Comparison of ENCODE assay signal across 8 cellular contexts in genomic region chr17:40086150-40087044, GRCh38. TPM values are rescaled to one million over a fixed set of nuclear protein-coding genes. Genes with fewer than 3 reads are reported as not detected.
A peak's percentile ranks its signal among the peaks of the same experiment; 100 is the strongest.
DNase-seq lines count a peak whose midpoint lies in the region; ATAC-seq, FAIRE-seq and TF ChIP-seq lines count a peak whose summit lies in the region.

No MANE protein-coding gene starts in this region.

- no peak for TF ChIP-seq EP300 in K562 (IDR thresholded peaks at IDR 0.05; ENCODE audit: low read length)

- TF ChIP-seq CTCF in AG09319 (IDR thresholded peaks at IDR 0.05; ENCODE audit: low read depth, low read length) (peak; percentile 75), K562 (IDR thresholded peaks at IDR 0.05 in 2 of 3, conservative IDR thresholded peaks at IDR 0.05 in 1 of 3; ENCODE audit: insufficient read depth in 2 of 3, low read depth in 1 of 3, low read length in 3 of 3) (peak; percentile 77 to 90 (median 85))

- no peak overlapping the region for H3K4me2 ChIP-seq in K562 (ENCODE audit: insufficient read depth, low read length)

- peak; percentile 72 to 85 for TF ChIP-seq RAD21 in K562 (CRISPR knock-in tag; conservative IDR thresholded peaks at IDR 0.05 in 1 of 2, IDR thresholded peaks at IDR 0.05 in 1 of 2)

- H3K9me3 ChIP-seq in SJCRH30 (replicated peaks) = no peaks in the 10 kb centered on the region
- no peaks in the 10 kb centered on the region for H3K9me3 ChIP-seq in K562 (replicated peaks; ENCODE audit: control insufficient read depth, insufficient read depth, low read depth, low read length)

- CTCF ChIA-PET in K562 (lab: Yijun Ruan, JAX; ENCODE audit: low intra/inter-chr PET ratio) = interaction anchor here (1.2 kb wide), 1 partner anchor 73 kb away, joined by 6 read pairs; no protein-coding TSS in a partner anchor

- TF ChIP-seq POLR2A in K562 (conservative IDR thresholded peaks at IDR 0.05) = no peak

- H3K27me3 ChIP-seq in SJCRH30 = no peaks in the 10 kb centered on the region
- H3K27me3 ChIP-seq in K562 (ENCODE audit: control insufficient read depth in 2 of 2, insufficient read depth in 2 of 2, low read length in 2 of 2) = no peaks in the 10 kb centered on the region

- H3K36me3 ChIP-seq in SJCRH30 (no peaks in the 10 kb centered on the region), K562 (ENCODE audit: control insufficient read depth, insufficient read depth, low read length) (peaks cover 61% of the 10 kb centered on the region)

- no peaks in the 10 kb centered on the region for H3K79me2 ChIP-seq in K562 (ENCODE audit: control insufficient read depth, insufficient read depth, low read length)

- BruUV-seq in K562 (replicated peaks; lab: Mats Ljungman, UMichigan) = no TSS peak

- H3K4me3 ChIP-seq in SJCRH30 = no peak overlapping the region
- H3K4me3 ChIP-seq in K562 = no peak overlapping the region

- FAIRE-seq in GM19239 (lab: Jason Lieb, UNC) = no peak
- FAIRE-seq in K562 (lab: Jason Lieb, UNC) = peak; percentile 78

- intact Hi-C loops in K562 (cut with micrococcal nuclease) (loop anchor here (1.0 kb wide), 1 partner anchor 73 kb away; no protein-coding TSS in a partner anchor), left colon (cut with DNase I, micrococcal nuclease) (no loop called here)

- H3K4me1 ChIP-seq in SJCRH30 (no peaks in the 10 kb centered on the region), K562 (replicated peaks in 1 of 2; ENCODE audit: control insufficient read depth in 2 of 2, insufficient read depth in 2 of 2, low read length in 2 of 2) (peaks cover 0 to 17% of the 10 kb centered on the region in 2 experiments; a peak in 2 of 5 replicates)

- POLR2A ChIA-PET in K562 (lab: Yijun Ruan, JAX) = interaction anchor here (0.7 to 1.4 kb wide), 5 partner anchors 12 to 54 kb away, joined by 3 to 8 read pairs (median 3); no protein-coding TSS in a partner anchor

- DNase-seq in AG09319 (ENCODE audit: extremely low read depth, low read depth) = no peak
- DNase-seq in GM19239 (ENCODE audit: insufficient read length, low spot score) = peak; percentile 75
- DNase-seq in SJCRH30 = peak; percentile 59 to 70
- DNase-seq in K562 (ENCODE audit: extremely low read depth in 1 of 4, low spot score in 3 of 4) = peak; percentile 77 to 89 (median 84)
- DNase-seq in left colon = peak; percentile 42 to 72
- DNase-seq in superior temporal gyrus (ENCODE audit: extremely low spot score) = peak; percentile 60
- no peak for DNase-seq in pons (ENCODE audit: low spot score)

- no peak overlapping the region for H3K9ac ChIP-seq in K562 (ENCODE audit: insufficient read depth in 1 of 2, low read depth in 2 of 2, low read length in 2 of 2)

- no peaks in the 10 kb centered on the region for H3K9me1 ChIP-seq in K562 (ENCODE audit: control insufficient read depth, insufficient read depth, low read length)

- no peaks in the 10 kb centered on the region for H4K20me1 ChIP-seq in K562 (replicated peaks; ENCODE audit: control insufficient read depth, insufficient read depth, low read length)

- in situ Hi-C loops in K562 (cut with MboI) = no loop called here

- WGBS in K562 (ENCODE audit: insufficient coverage, low coverage, missing lambda C conversion rate) = 62% methylated on average over 13 of the region's 17 CpGs

- H3K27ac ChIP-seq in SJCRH30 (no peak overlapping the region), K562 (ENCODE audit: extremely low read depth, low read depth, low read length) (no peak overlapping the region; the same call in 2 of the 3 replicates)

- H2AFZ ChIP-seq in K562 (ENCODE audit: low read depth, low read length) = no peak overlapping the region

- ATAC-seq in K562 = peak; percentile 94
- peak; percentile 57 for ATAC-seq in left colon
- ATAC-seq in HG02852 (IDR thresholded peaks at IDR 0.05; ENCODE audit: unreplicated experiment) = no peak

RNA-seq across cellular contexts. Expression of gene NR1D1, which starts 14.0 kb away (rescaled TPM):
- total RNA-seq in SJCRH30 (2014; rRNA removed; shearing (Covaris generic)) = 1.0 and 1.4 TPM in 2 replicates
- 2.3 and 7.8 TPM in 2 replicates for total RNA-seq in K562 (2011; cell fraction: chromatin; rRNA removed; ENCODE audit: low replicate concordance)
- 3.6 and 4.0 TPM in 2 replicates for total RNA-seq in K562 (2011; cell fraction: nucleolus; rRNA removed)
- total RNA-seq in K562 (2011; cell fraction: nucleoplasm; rRNA removed) = 3.1 and 3.2 TPM in 2 replicates
- total RNA-seq in K562 (2014; rRNA removed) = 0.78 and 1.00 TPM in 2 replicates
- total RNA-seq in K562 (2014; rRNA removed; fragmentation: Illumina TruSeq; extraction: Trizol) = 0.32 and 0.47 TPM in 2 replicates
- 0.65 and 1.2 TPM in 2 replicates for total RNA-seq in K562 (2015; rRNA removed; fragmentation: Illumina TruSeq; extraction: Trizol)
- total RNA-seq in K562 (2021) = 6.6 and 7.7 TPM in 2 replicates
- 0.25 and 0.41 TPM in 2 replicates for polyA plus RNA-seq in K562 (2011; rRNA removed)
- polyA plus RNA-seq in K562 (2011; cell fraction: cytosol; rRNA removed) = 0.21 and 0.89 TPM in 2 replicates
- polyA plus RNA-seq in K562 (2011; cell fraction: nucleus; rRNA removed) = 1.3 and 5.0 TPM in 2 replicates
- polyA plus RNA-seq in K562 (2012) = 5.3 and 5.4 TPM in 2 replicates
- polyA plus RNA-seq in K562 (2014; fragmentation: Illumina TruSeq; extraction: Trizol) = 4.7 and 6.9 TPM in 2 replicates
- polyA plus RNA-seq in K562 (2014; fragmentation: Nextera tagmentation; extraction: Ambion mirVana) = under 1 TPM; 0.27 TPM
- 1.4 and 2.0 TPM in 2 replicates for polyA plus RNA-seq in K562 (2014; rRNA removed)
- 0.42 and 0.63 TPM in 2 replicates for polyA minus RNA-seq in K562 (2011; rRNA and poly(A)+ RNA removed)
- polyA minus RNA-seq in K562 (2011; cell fraction: cytosol; rRNA and poly(A)+ RNA removed) = 0.46 and 3.3 TPM in 2 replicates
- polyA minus RNA-seq in K562 (2011; cell fraction: nucleus; rRNA and poly(A)+ RNA removed) = 2.2 and 2.6 TPM in 2 replicates
- 10 to 100 TPM; 16.9 to 19.8 TPM for total RNA-seq in left colon

RNA-seq across cellular contexts. Expression of gene THRA, which starts 23.6 kb away (rescaled TPM):
- total RNA-seq in SJCRH30 (2014; rRNA removed; shearing (Covaris generic)) = 13.3 and 14.4 TPM in 2 replicates
- 10.8 and 15.6 TPM in 2 replicates for total RNA-seq in K562 (2011; cell fraction: chromatin; rRNA removed; ENCODE audit: low replicate concordance)
- 7.5 and 8.0 TPM in 2 replicates for total RNA-seq in K562 (2011; cell fraction: nucleolus; rRNA removed)
- total RNA-seq in K562 (2011; cell fraction: nucleoplasm; rRNA removed) = 10.3 and 15.7 TPM in 2 replicates
- total RNA-seq in K562 (2014; rRNA removed) = 13.8 and 18.9 TPM in 2 replicates
- 7.5 and 9.1 TPM in 2 replicates for total RNA-seq in K562 (2014; rRNA removed; fragmentation: Illumina TruSeq; extraction: Trizol)
- 12.2 and 13.2 TPM in 2 replicates for total RNA-seq in K562 (2015; rRNA removed; fragmentation: Illumina TruSeq; extraction: Trizol)
- 22.7 and 23.4 TPM in 2 replicates for total RNA-seq in K562 (2021)
- 8.3 and 9.3 TPM in 2 replicates for polyA plus RNA-seq in K562 (2011; rRNA removed)
- 7.8 and 12.5 TPM in 2 replicates for polyA plus RNA-seq in K562 (2011; cell fraction: cytosol; rRNA removed)
- polyA plus RNA-seq in K562 (2011; cell fraction: nucleus; rRNA removed) = 7.3 and 15.8 TPM in 2 replicates
- 20.0 TPM in 2 replicates for polyA plus RNA-seq in K562 (2012)
- polyA plus RNA-seq in K562 (2014; fragmentation: Illumina TruSeq; extraction: Trizol) = 19.7 and 21.6 TPM in 2 replicates
- under 1 TPM; 0.34 to 0.50 TPM for polyA plus RNA-seq in K562 (2014; fragmentation: Nextera tagmentation; extraction: Ambion mirVana)
- 12.7 and 13.8 TPM in 2 replicates for polyA plus RNA-seq in K562 (2014; rRNA removed)
- polyA minus RNA-seq in K562 (2011; rRNA and poly(A)+ RNA removed) = 5.8 and 9.7 TPM in 2 replicates
- 6.3 and 7.9 TPM in 2 replicates for polyA minus RNA-seq in K562 (2011; cell fraction: cytosol; rRNA and poly(A)+ RNA removed)
- 2.3 and 2.6 TPM in 2 replicates for polyA minus RNA-seq in K562 (2011; cell fraction: nucleus; rRNA and poly(A)+ RNA removed)
- total RNA-seq in left colon = 10 to 100 TPM; 48.4 to 56.3 TPM

RNA-seq across cellular contexts. Expression of gene MED24, which starts 32.2 kb away (rescaled TPM):
- total RNA-seq in SJCRH30 (2014; rRNA removed; shearing (Covaris generic)) = 41.8 and 55.0 TPM in 2 replicates
- total RNA-seq in K562 (2011; cell fraction: chromatin; rRNA removed; ENCODE audit: low replicate concordance) = 361 and 745 TPM in 2 replicates
- total RNA-seq in K562 (2011; cell fraction: nucleolus; rRNA removed) = 434 and 442 TPM in 2 replicates
- total RNA-seq in K562 (2011; cell fraction: nucleoplasm; rRNA removed) = 293 and 327 TPM in 2 replicates
- total RNA-seq in K562 (2014; rRNA removed) = 40.0 and 50.2 TPM in 2 replicates
- total RNA-seq in K562 (2014; rRNA removed; fragmentation: Illumina TruSeq; extraction: Trizol) = 40.3 and 48.9 TPM in 2 replicates
- total RNA-seq in K562 (2015; rRNA removed; fragmentation: Illumina TruSeq; extraction: Trizol) = 48.2 and 53.5 TPM in 2 replicates
- total RNA-seq in K562 (2021) = 102 and 108 TPM in 2 replicates
- 76.3 and 110 TPM in 2 replicates for polyA plus RNA-seq in K562 (2011; rRNA removed)
- polyA plus RNA-seq in K562 (2011; cell fraction: cytosol; rRNA removed) = 70.1 and 113 TPM in 2 replicates
- 331 and 574 TPM in 2 replicates for polyA plus RNA-seq in K562 (2011; cell fraction: nucleus; rRNA removed)
- 97.7 and 114 TPM in 2 replicates for polyA plus RNA-seq in K562 (2012)
- polyA plus RNA-seq in K562 (2014; fragmentation: Illumina TruSeq; extraction: Trizol) = 117 and 129 TPM in 2 replicates
- polyA plus RNA-seq in K562 (2014; fragmentation: Nextera tagmentation; extraction: Ambion mirVana) = 1 to 10 TPM; 5.9 to 8.3 TPM
- 73.3 and 74.8 TPM in 2 replicates for polyA plus RNA-seq in K562 (2014; rRNA removed)
- 79.0 and 96.5 TPM in 2 replicates for polyA minus RNA-seq in K562 (2011; rRNA and poly(A)+ RNA removed)
- polyA minus RNA-seq in K562 (2011; cell fraction: cytosol; rRNA and poly(A)+ RNA removed) = 80.5 and 119 TPM in 2 replicates
- polyA minus RNA-seq in K562 (2011; cell fraction: nucleus; rRNA and poly(A)+ RNA removed) = 146 and 149 TPM in 2 replicates
- 100 to 1,000 TPM in 1 of 2 donors, 10 to 100 TPM in 1; 63.4 to 108 TPM for total RNA-seq in left colon

RNA-seq across cellular contexts. Expression of gene MSL1, which starts 35.4 kb away (rescaled TPM):
- 72.9 and 76.1 TPM in 2 replicates for total RNA-seq in SJCRH30 (2014; rRNA removed; shearing (Covaris generic))
- total RNA-seq in K562 (2011; cell fraction: chromatin; rRNA removed; ENCODE audit: low replicate concordance) = 152 and 243 TPM in 2 replicates
- total RNA-seq in K562 (2011; cell fraction: nucleolus; rRNA removed) = 80.5 and 93.3 TPM in 2 replicates
- 126 and 148 TPM in 2 replicates for total RNA-seq in K562 (2011; cell fraction: nucleoplasm; rRNA removed)
- 51.7 and 52.4 TPM in 2 replicates for total RNA-seq in K562 (2014; rRNA removed)
- total RNA-seq in K562 (2014; rRNA removed; fragmentation: Illumina TruSeq; extraction: Trizol) = 61.9 and 64.9 TPM in 2 replicates
- 77.8 and 91.8 TPM in 2 replicates for total RNA-seq in K562 (2015; rRNA removed; fragmentation: Illumina TruSeq; extraction: Trizol)
- total RNA-seq in K562 (2021) = 48.6 and 61.8 TPM in 2 replicates
- polyA plus RNA-seq in K562 (2011; rRNA removed) = 48.0 and 66.7 TPM in 2 replicates
- polyA plus RNA-seq in K562 (2011; cell fraction: cytosol; rRNA removed) = 15.6 and 17.6 TPM in 2 replicates
- polyA plus RNA-seq in K562 (2011; cell fraction: nucleus; rRNA removed) = 122 and 128 TPM in 2 replicates
- polyA plus RNA-seq in K562 (2012) = 40.1 and 52.3 TPM in 2 replicates
- polyA plus RNA-seq in K562 (2014; fragmentation: Illumina TruSeq; extraction: Trizol) = 99.3 and 120 TPM in 2 replicates
- polyA plus RNA-seq in K562 (2014; fragmentation: Nextera tagmentation; extraction: Ambion mirVana) = 10 to 100 TPM; 13.8 to 13.9 TPM
- 62.8 and 74.1 TPM in 2 replicates for polyA plus RNA-seq in K562 (2014; rRNA removed)
- polyA minus RNA-seq in K562 (2011; rRNA and poly(A)+ RNA removed) = 56.6 and 69.1 TPM in 2 replicates
- 16.1 and 30.2 TPM in 2 replicates for polyA minus RNA-seq in K562 (2011; cell fraction: cytosol; rRNA and poly(A)+ RNA removed)
- polyA minus RNA-seq in K562 (2011; cell fraction: nucleus; rRNA and poly(A)+ RNA removed) = 40.7 and 50.6 TPM in 2 replicates
- total RNA-seq in left colon = 10 to 100 TPM; 77.4 to 82.0 TPM

RNA-seq across cellular contexts. Expression of gene CASC3, which starts 53.9 kb away (rescaled TPM):
- total RNA-seq in SJCRH30 (2014; rRNA removed; shearing (Covaris generic)) = 53.8 and 58.5 TPM in 2 replicates
- total RNA-seq in K562 (2011; cell fraction: chromatin; rRNA removed; ENCODE audit: low replicate concordance) = 240 and 242 TPM in 2 replicates
- 98.2 and 103 TPM in 2 replicates for total RNA-seq in K562 (2011; cell fraction: nucleolus; rRNA removed)
- 184 and 228 TPM in 2 replicates for total RNA-seq in K562 (2011; cell fraction: nucleoplasm; rRNA removed)
- total RNA-seq in K562 (2014; rRNA removed) = 21.5 and 30.8 TPM in 2 replicates
- total RNA-seq in K562 (2014; rRNA removed; fragmentation: Illumina TruSeq; extraction: Trizol) = 38.2 and 38.7 TPM in 2 replicates
- 34.4 and 36.5 TPM in 2 replicates for total RNA-seq in K562 (2015; rRNA removed; fragmentation: Illumina TruSeq; extraction: Trizol)
- total RNA-seq in K562 (2021) = 57.5 and 61.1 TPM in 2 replicates
- 43.3 and 51.8 TPM in 2 replicates for polyA plus RNA-seq in K562 (2011; rRNA removed)
- 29.1 and 32.3 TPM in 2 replicates for polyA plus RNA-seq in K562 (2011; cell fraction: cytosol; rRNA removed)
- polyA plus RNA-seq in K562 (2011; cell fraction: nucleus; rRNA removed) = 191 and 220 TPM in 2 replicates
- 48.8 and 57.5 TPM in 2 replicates for polyA plus RNA-seq in K562 (2012)
- polyA plus RNA-seq in K562 (2014; fragmentation: Illumina TruSeq; extraction: Trizol) = 56.5 and 65.1 TPM in 2 replicates
- polyA plus RNA-seq in K562 (2014; fragmentation: Nextera tagmentation; extraction: Ambion mirVana) = 10 to 100 TPM; 12.5 to 16.9 TPM
- polyA plus RNA-seq in K562 (2014; rRNA removed) = 35.2 and 38.9 TPM in 2 replicates
- 30.6 and 33.1 TPM in 2 replicates for polyA minus RNA-seq in K562 (2011; rRNA and poly(A)+ RNA removed)
- polyA minus RNA-seq in K562 (2011; cell fraction: cytosol; rRNA and poly(A)+ RNA removed) = 13.3 and 20.1 TPM in 2 replicates
- 26.1 and 31.4 TPM in 2 replicates for polyA minus RNA-seq in K562 (2011; cell fraction: nucleus; rRNA and poly(A)+ RNA removed)
- total RNA-seq in left colon = 10 to 100 TPM; 56.2 to 58.9 TPM

Comparison
In these comparisons a context has a peak if more than half of its experiments do, and no peak if none do; other contexts are left out.
1. DNase-seq: peak in GM19239 (single experiment), SJCRH30 (2 of 2), K562 (4 of 4), left colon (2 of 2) and superior temporal gyrus (single experiment); none in AG09319 (single experiment) and pons (single experiment).